Comparison of ENCODE assay signal across 9 cellular contexts in genomic region chr11:109029927-109030326, GRCh38.
"Had no signal": no experiment of that assay in that cellular context is flagged by ENCODE, and none has a peak within 500 bp of the region (broad histone marks: within the 10 kb centered on the region; RNA-seq: fewer than 3 reads in every experiment).

No MANE protein-coding gene starts in this region.

- DNase-seq: GM23248, GOT3, H7, HFFc6 had no signal

- H3K27ac Mint-ChIP-seq: HFFc6 had no signal

- H3K36me3 ChIP-seq: HAP-1 had no signal

- H3K4me3 Mint-ChIP-seq: HFFc6 had no signal

- H2AFZ ChIP-seq: GM23248 had no signal

- H3K9ac ChIP-seq: GM23248 had no signal

- ATAC-seq: HCT116, HepG2, K562 had no signal

- H3K27ac ChIP-seq: GM23248, HL-60 had no signal

- H3K4me3 ChIP-seq: GM23248, HAP-1, K562 had no signal
